Comparison of ENCODE assay signal across 26 cellular contexts in genomic region chr17:82802141-82802540, GRCh38. TPM values are rescaled to one million over a fixed set of nuclear protein-coding genes. Genes with fewer than 3 reads are reported as not detected.
DNase-seq lines count a peak whose midpoint lies in the region; ATAC-seq and TF ChIP-seq lines count a peak whose summit lies in the region.
"Had no signal": no experiment of that assay in that cellular context is flagged by ENCODE, and none has a peak within 500 bp of the region (broad histone marks: within the 10 kb centered on the region; RNA-seq: fewer than 3 reads in every experiment).

No MANE protein-coding gene starts in this region.

- no peak overlapping the region for H3K4me3 ChIP-seq in left ventricle myocardium inferior
- no peak overlapping the region for H3K4me3 ChIP-seq in uterus
- H3K4me3 ChIP-seq: A549, right atrium auricular region, transverse colon had no signal

- intact Hi-C loops in left ventricle myocardium inferior (cut with micrococcal nuclease) (no loop called here), Right ventricle myocardium superior (cut with DNase I) (no loop called here), uterus (cut with DNase I; ENCODE audit: low total_unique reads) (no loop called here)

- TF ChIP-seq CTCF in left ventricle myocardium inferior (IDR thresholded peaks at IDR 0.05; ENCODE audit: borderline replicate concordance) (no peak), uterus (IDR thresholded peaks at IDR 0.05) (no peak)

- H3K4me1 ChIP-seq in left ventricle myocardium inferior = peaks cover 30% of the 10 kb centered on the region
- H3K4me1 ChIP-seq in uterus = peaks cover 3 to 6% of the 10 kb centered on the region in 2 donors
- H3K4me1 ChIP-seq: A549, transverse colon had no signal

- no peak for DNase-seq in left ventricle myocardium inferior
- DNase-seq in Right ventricle myocardium superior = no peak
- peak; percentile 13 for DNase-seq in amniotic epithelial cell (ENCODE audit: low read depth)
- peak; percentile 6 for DNase-seq in fibroblast of the conjunctiva (ENCODE audit: low read depth)
- no peak for DNase-seq in CD1c-positive myeloid dendritic cell (ENCODE audit: extremely low spot score)
- no peak for DNase-seq in globus pallidus (ENCODE audit: low spot score)
- no peak for DNase-seq in mucosa of gallbladder (ENCODE audit: low spot score)
- DNase-seq in uterus = no peak
- DNase-seq: activated B cell treated with CpG ODN at 0.5 μM for 24 hours; activated CD8-positive, alpha-beta T cell treated with anti-CD3 and anti-CD28 coated beads, Interleukin-2, amount 10 ng/mL, durations not matched to agents 7 days and 5 days; activated naive CD8-positive, alpha-beta T cell treated with anti-CD3 and anti-CD28 coated beads for 36 hours; activated T-cell treated with anti-CD3 and anti-CD28 coated beads, Interleukin-2, amount 50 U/mL, for 48 hours; CD4-positive, CD25-positive, alpha-beta regulatory T cell; central memory CD4-positive, alpha-beta T cell; DMS153; effector CD4-positive, alpha-beta T cell; foreskin melanocyte; NCI-H187 treated with DMSO at 0.1 percent for 48 hours; NCI-H446 treated with DMSO at 0.1 percent for 48 hours; stimulated activated CD4-positive, alpha-beta T cell treated with anti-CD3 and anti-CD28 coated beads, Interleukin-15, amount 100 ng/mL, for 24 hours; stimulated activated naive CD4-positive, alpha-beta T cell; transverse colon had no signal

- H3K36me3 ChIP-seq in left ventricle myocardium inferior = peaks cover 16% of the 10 kb centered on the region
- no peaks in the 10 kb centered on the region for H3K36me3 ChIP-seq in uterus
- H3K36me3 ChIP-seq: right atrium auricular region, transverse colon had no signal

- no peaks in the 10 kb centered on the region for H3K27me3 ChIP-seq in left ventricle myocardium inferior (ENCODE audit: low read depth)
- no peaks in the 10 kb centered on the region for H3K27me3 ChIP-seq in uterus
- H3K27me3 ChIP-seq: right atrium auricular region, transverse colon had no signal

- H3K27ac ChIP-seq in left ventricle myocardium inferior (replicated peaks) (peak overlapping the region; percentile 59), uterus (peak overlapping the region in 1 of 2 donors; percentile 32)
- H3K27ac ChIP-seq: A549, transverse colon had no signal

- no peaks in the 10 kb centered on the region for H3K9me3 ChIP-seq in left ventricle myocardium inferior (replicated peaks)
- H3K9me3 ChIP-seq in uterus = no peaks in the 10 kb centered on the region
- H3K9me3 ChIP-seq: A549, right atrium auricular region, transverse colon had no signal

- ATAC-seq in Right ventricle myocardium superior (ENCODE audit: poor library complexity) = no peak
- ATAC-seq: A549; activated CD8-positive, alpha-beta T cell treated with anti-CD3 and anti-CD28 coated beads, Interleukin-2, amount 10 ng/mL, durations not matched to agents 7 days and 5 days; HepG2 had no signal

- no peak for TF ChIP-seq POLR2A in uterus (IDR thresholded peaks at IDR 0.05)

RNA-seq across cellular contexts. Expression of gene ZNF750, which starts 37.7 kb away (rescaled TPM):
- total RNA-seq in left ventricle myocardium inferior (not detected), Right ventricle myocardium superior (0.13 TPM), mucosa of gallbladder (not detected), uterus (under 1 TPM in 2 of 4 donors, not detected in 2; under 0.01 to 0.07 TPM)
- total RNA-seq: activated B cell treated with CpG ODN at 0.5 μM for 24 hours; activated CD8-positive, alpha-beta T cell treated with anti-CD3 and anti-CD28 coated beads, Interleukin-2, amount 10 ng/mL, durations not matched to agents 7 days and 5 days; activated naive CD8-positive, alpha-beta T cell treated with anti-CD3 and anti-CD28 coated beads for 36 hours; CD4-positive, CD25-positive, alpha-beta regulatory T cell; H7; HepG2; right atrium auricular region; transverse colon had no signal

RNA-seq across cellular contexts. Expression of gene TBCD, which starts 50.3 kb away (rescaled TPM):
- total RNA-seq in left ventricle myocardium inferior (48.0 TPM), Right ventricle myocardium superior (45.1 TPM), mucosa of gallbladder (96.5 TPM), uterus (100 to 1,000 TPM in 1 of 4 donors, 10 to 100 TPM in 3; 35.9 to 142 (median 61.3) TPM)

Comparison
In these comparisons a context has a peak if more than half of its experiments do, and no peak if none do; other contexts are left out.
1. DNase-seq: peak in amniotic epithelial cell (single experiment) and fibroblast of the conjunctiva (single experiment); none in left ventricle myocardium inferior (single experiment), Right ventricle myocardium superior (single experiment), CD1c-positive myeloid dendritic cell (single experiment), globus pallidus (single experiment), mucosa of gallbladder (single experiment) and uterus (0 of 2).